In genomic region chr7:44867073-44867990, GRCh38 we compare ENCODE assay signal across 8 cellular contexts.
DNase-seq lines count a peak whose midpoint lies in the region; ATAC-seq and TF ChIP-seq lines count a peak whose summit lies in the region.

No MANE protein-coding gene starts in this region.

- DNase-seq in NCI-H345 (lab: John Stamatoyannopoulos, UW) (peak; percentile 15), NCI-H345 treated with DMSO at 0.1 percent for 48 hours (lab: John Stamatoyannopoulos, UW; ENCODE audit: unreplicated experiment) (no peak), NCI-H69 (lab: John Stamatoyannopoulos, UW) (peak; percentile 7), epithelial cell of esophagus (ENCODE audit: low read depth) (peak; percentile 89), pons (ENCODE audit: low spot score) (peak; percentile 47), NCI-H1417 (lab: John Stamatoyannopoulos, UW) (no peak), 8988T (no peak)

- no peak for ATAC-seq in HG03175 (IDR thresholded peaks at IDR 0.05; ENCODE audit: unreplicated experiment)

- TF ChIP-seq CTCF in epithelial cell of esophagus (IDR thresholded peaks at IDR 0.05; ENCODE audit: insufficient read depth, low read depth, low read length, missing control alignments), result no peak

- H3K4me3 ChIP-seq in epithelial cell of esophagus (ENCODE audit: low read length), result no peak overlapping the region

Comparison
In these comparisons a context has a peak if more than half of its experiments do, and no peak if none do; other contexts are left out.
1. DNase-seq: peak in NCI-H345 (single experiment), NCI-H69 (single experiment), epithelial cell of esophagus (single experiment) and pons (single experiment); none in NCI-H345 treated with DMSO at 0.1 percent for 48 hours (single experiment), NCI-H1417 (0 of 3) and 8988T (single experiment).